9 cellular contexts compared by ENCODE assay signal in the genomic region with DNA sequence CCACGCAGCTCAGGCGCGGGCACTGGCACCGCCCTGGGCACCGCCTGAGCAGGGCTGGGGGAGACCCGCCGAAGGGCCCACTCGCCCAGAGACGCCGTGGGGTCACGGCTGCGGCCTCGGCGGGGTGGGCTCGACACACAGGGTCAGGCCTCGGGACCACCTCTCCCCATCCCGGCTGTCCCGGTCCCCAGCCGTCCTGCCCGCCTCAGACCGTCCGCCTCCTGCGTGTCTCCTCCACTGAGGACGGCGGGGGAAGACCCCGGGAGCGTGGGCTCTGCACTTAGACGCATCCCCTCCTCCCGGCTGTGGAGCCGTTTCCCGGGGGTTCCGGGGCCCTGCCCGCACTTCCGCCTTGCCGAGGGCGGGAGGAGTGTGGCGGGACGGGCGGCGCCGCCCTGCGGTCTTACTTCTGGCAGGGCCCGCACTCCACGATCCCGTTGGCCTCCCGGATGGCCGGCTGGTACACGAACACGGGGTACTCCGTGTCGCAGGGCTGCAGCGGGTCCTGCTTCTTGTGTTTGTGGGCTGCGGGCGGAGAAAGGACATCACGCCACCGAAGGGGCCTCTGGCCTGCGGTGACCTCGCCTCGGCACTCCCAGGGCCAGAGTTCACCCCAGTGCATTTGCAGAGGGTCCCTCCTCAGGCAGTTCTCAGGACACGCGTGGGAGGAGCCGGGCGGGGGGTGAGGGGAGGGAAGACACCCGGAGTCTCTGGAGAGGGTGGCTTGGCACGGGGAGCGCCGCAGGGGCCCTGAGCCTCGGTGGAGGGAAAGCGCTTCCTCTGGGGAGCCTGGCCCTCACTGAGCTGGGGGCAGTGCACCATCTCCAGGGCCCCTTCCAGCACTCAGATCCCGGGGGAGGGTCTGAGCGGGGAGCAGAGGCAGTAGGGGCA. TPM values are rescaled to one million over a fixed set of nuclear protein-coding genes. Genes with fewer than 3 reads are reported as not detected.
DNase-seq lines count a peak whose midpoint lies in the region; ATAC-seq and TF ChIP-seq lines count a peak whose summit lies in the region.
"Had no signal": no experiment of that assay in that cellular context is flagged by ENCODE, and none has a peak within 500 bp of the region (broad histone marks: within the 10 kb centered on the region; RNA-seq: fewer than 3 reads in every experiment).

No MANE protein-coding gene starts in this region.

- 65 to 72% methylated on average over 71 of the region's 71 CpGs for WGBS in ectodermal cell, 2 experiments

- TF ChIP-seq CTCF in thoracic aorta (IDR thresholded peaks at IDR 0.05) = no peak

- ATAC-seq in HG02943 (IDR thresholded peaks at IDR 0.05; ENCODE audit: low read depth, unreplicated experiment) (peak; percentile 9), thoracic aorta (ENCODE audit: insufficient number of reproducible peaks, low FRiP score, low read depth) (no peak), HG03025 (IDR thresholded peaks at IDR 0.05; ENCODE audit: low FRiP score, unreplicated experiment) (no peak)
- peak; percentile 10 to 32 for ATAC-seq in naive thymus-derived CD8-positive, alpha-beta T cell

- H3K4me1 ChIP-seq in ectodermal cell (ENCODE audit: control insufficient read depth, insufficient read depth, low read length) (peaks cover 3% of the 10 kb centered on the region), thoracic aorta (ENCODE audit: control insufficient read depth in 1 of 2, low read depth in 2 of 2) (peaks cover 0 to 22% of the 10 kb centered on the region in 2 donors)

- H3K36me3 ChIP-seq in ectodermal cell (ENCODE audit: control insufficient read depth, insufficient read depth, low read length) (no peaks in the 10 kb centered on the region), thoracic aorta (no peaks in the 10 kb centered on the region)

- peaks cover 11% of the 10 kb centered on the region for H3K27me3 ChIP-seq in ectodermal cell (ENCODE audit: control insufficient read depth, insufficient read depth, low read length, poor library complexity, severe bottlenecking)
- no peaks in the 10 kb centered on the region for H3K27me3 ChIP-seq in thoracic aorta (replicated peaks; ENCODE audit: insufficient read depth)

- peak overlapping the region; percentile 31 to 94 (median 74) for H3K27ac Mint-ChIP-seq in naive thymus-derived CD8-positive, alpha-beta T cell

- H3K4me1 Mint-ChIP-seq in naive thymus-derived CD8-positive, alpha-beta T cell = peaks cover 6 to 13% (median 9%) of the 10 kb centered on the region in 4 donors

- H3K9me3 Mint-ChIP-seq in naive thymus-derived CD8-positive, alpha-beta T cell = no peaks in the 10 kb centered on the region
- H3K9me3 Mint-ChIP-seq: neural crest cell had no signal

- DNase-seq in COLO668 (lab: John Stamatoyannopoulos, UW; ENCODE audit: unreplicated experiment) (peak; percentile 63), thoracic aorta (ENCODE audit: low spot score) (no peak), NCI-H1436 treated with DMSO at 0.1 percent for 48 hours (lab: John Stamatoyannopoulos, UW) (no peak)
- peak; percentile 73 for DNase-seq in activated CD4-positive, alpha-beta T cell treated with anti-CD3 and anti-CD28 coated beads for 48 hours
- peak in 9 of 10 donors; percentile 31 to 74 (median 47) for DNase-seq in naive thymus-derived CD8-positive, alpha-beta T cell

- POLR2A ChIA-PET in naive thymus-derived CD8-positive, alpha-beta T cell (lab: Charles Lee) = interaction anchor here (1.0 to 4.5 kb wide), 8 partner anchors 11 to 203 kb away, joined by 3 to 57 read pairs (median 6); a partner anchor contains a TSS

- peak overlapping the region; percentile 71 to 93 (median 85) for H3K4me3 Mint-ChIP-seq in naive thymus-derived CD8-positive, alpha-beta T cell
- H3K4me3 Mint-ChIP-seq: neural crest cell had no signal

- H3K27me3 Mint-ChIP-seq in naive thymus-derived CD8-positive, alpha-beta T cell = no peaks in the 10 kb centered on the region

- H3K4me3 ChIP-seq in ectodermal cell (ENCODE audit: insufficient read depth, low read depth, low read length) (peak overlapping the region; percentile 27), thoracic aorta (peak overlapping the region; percentile 70)

- H3K9me3 ChIP-seq in ectodermal cell (ENCODE audit: control insufficient read depth, low read length) = no peaks in the 10 kb centered on the region
- no peaks in the 10 kb centered on the region for H3K9me3 ChIP-seq in thoracic aorta

- no peaks in the 10 kb centered on the region for H3K36me3 Mint-ChIP-seq in naive thymus-derived CD8-positive, alpha-beta T cell

- H3K27ac ChIP-seq in ectodermal cell (ENCODE audit: insufficient read depth, low read depth, low read length, poor library complexity, severe bottlenecking) (no peak overlapping the region), thoracic aorta (peak overlapping the region; percentile 47 to 63)

RNA-seq across cellular contexts. Expression of a gene that starts 23.1 kb away (rescaled TPM):
- not detected for polyA plus RNA-seq in ectodermal cell (2013, experiment 1 of 4)
- polyA plus RNA-seq in ectodermal cell (2013, experiment 2 of 4) = not detected
- not detected for polyA plus RNA-seq in ectodermal cell (2013, experiment 3 of 4)
- polyA plus RNA-seq in ectodermal cell (2013, experiment 4 of 4) = not detected
- total RNA-seq in naive thymus-derived CD8-positive, alpha-beta T cell = under 1 TPM in 1 of 2 experiments, not detected in 1; 0.13 TPM
- not detected for polyA plus RNA-seq in naive thymus-derived CD8-positive, alpha-beta T cell
- total RNA-seq in thoracic aorta = not detected

Comparison
In these comparisons a context has a peak if more than half of its experiments do, and no peak if none do; other contexts are left out.
1. DNase-seq: peak in COLO668 (single experiment), activated CD4-positive, alpha-beta T cell treated with anti-CD3 and anti-CD28 coated beads for 48 hours (single experiment) and naive thymus-derived CD8-positive, alpha-beta T cell (9 of 10); none in thoracic aorta (single experiment) and NCI-H1436 treated with DMSO at 0.1 percent for 48 hours (single experiment).
2. ATAC-seq: peak in HG02943 (single experiment) and naive thymus-derived CD8-positive, alpha-beta T cell (2 of 2); none in thoracic aorta (single experiment) and HG03025 (single experiment).